ENCODE assay signal across 1 cellular context in the genomic region with DNA sequence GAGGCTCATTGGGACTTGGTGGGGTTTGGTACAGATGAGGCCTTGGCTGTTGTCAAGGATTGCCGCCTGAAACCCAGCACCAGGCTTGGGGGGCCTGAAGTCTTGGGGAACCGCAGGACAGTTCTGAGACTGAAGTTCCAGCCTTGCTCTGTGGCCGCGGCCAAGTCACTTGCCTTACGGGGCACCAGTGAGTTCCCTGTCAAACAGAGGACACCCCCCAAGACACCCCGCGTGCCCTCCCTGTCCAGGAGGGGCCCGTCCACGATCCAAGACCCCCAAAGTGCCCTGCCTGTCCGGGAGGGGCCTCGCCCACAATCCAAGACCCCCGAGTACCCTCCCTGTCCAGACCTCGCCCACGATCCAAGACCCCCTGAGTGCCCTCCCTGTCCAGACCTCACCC.
TF ChIP-seq lines count a peak whose summit lies in the region.

No MANE protein-coding gene starts in this region.

TF ChIP-seq in liver, 16 proteins besides CTCF, POLR2A, EP300 and RAD21:
- TF ChIP-seq NR2F2 (IDR thresholded peaks at IDR 0.05): no peak
- TF ChIP-seq, protein P1, sequence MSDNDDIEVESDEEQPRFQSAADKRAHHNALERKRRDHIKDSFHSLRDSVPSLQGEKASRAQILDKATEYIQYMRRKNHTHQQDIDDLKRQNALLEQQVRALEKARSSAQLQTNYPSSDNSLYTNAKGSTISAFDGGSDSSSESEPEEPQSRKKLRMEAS (IDR thresholded peaks at IDR 0.05): no peak
- TF ChIP-seq TAF1 (conservative IDR thresholded peaks at IDR 0.05): no peak
- TF ChIP-seq, protein P2, sequence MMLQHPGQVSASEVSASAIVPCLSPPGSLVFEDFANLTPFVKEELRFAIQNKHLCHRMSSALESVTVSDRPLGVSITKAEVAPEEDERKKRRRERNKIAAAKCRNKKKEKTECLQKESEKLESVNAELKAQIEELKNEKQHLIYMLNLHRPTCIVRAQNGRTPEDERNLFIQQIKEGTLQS (IDR thresholded peaks at IDR 0.05): no peak
- no peak for TF ChIP-seq SP1 (IDR thresholded peaks at IDR 0.05)
- TF ChIP-seq ZBTB33 (IDR thresholded peaks at IDR 0.05): no peak
- no peak for TF ChIP-seq FOXA2 (IDR thresholded peaks at IDR 0.05)
- no peak for TF ChIP-seq EGR1 (IDR thresholded peaks at IDR 0.05; ENCODE audit: low read depth in 2 of 2)
- TF ChIP-seq FOXA1 (IDR thresholded peaks at IDR 0.05): no peak
- TF ChIP-seq HNF4G (IDR thresholded peaks at IDR 0.05): no peak
- no peak for TF ChIP-seq YY1 (IDR thresholded peaks at IDR 0.05)
- TF ChIP-seq, protein P3, sequence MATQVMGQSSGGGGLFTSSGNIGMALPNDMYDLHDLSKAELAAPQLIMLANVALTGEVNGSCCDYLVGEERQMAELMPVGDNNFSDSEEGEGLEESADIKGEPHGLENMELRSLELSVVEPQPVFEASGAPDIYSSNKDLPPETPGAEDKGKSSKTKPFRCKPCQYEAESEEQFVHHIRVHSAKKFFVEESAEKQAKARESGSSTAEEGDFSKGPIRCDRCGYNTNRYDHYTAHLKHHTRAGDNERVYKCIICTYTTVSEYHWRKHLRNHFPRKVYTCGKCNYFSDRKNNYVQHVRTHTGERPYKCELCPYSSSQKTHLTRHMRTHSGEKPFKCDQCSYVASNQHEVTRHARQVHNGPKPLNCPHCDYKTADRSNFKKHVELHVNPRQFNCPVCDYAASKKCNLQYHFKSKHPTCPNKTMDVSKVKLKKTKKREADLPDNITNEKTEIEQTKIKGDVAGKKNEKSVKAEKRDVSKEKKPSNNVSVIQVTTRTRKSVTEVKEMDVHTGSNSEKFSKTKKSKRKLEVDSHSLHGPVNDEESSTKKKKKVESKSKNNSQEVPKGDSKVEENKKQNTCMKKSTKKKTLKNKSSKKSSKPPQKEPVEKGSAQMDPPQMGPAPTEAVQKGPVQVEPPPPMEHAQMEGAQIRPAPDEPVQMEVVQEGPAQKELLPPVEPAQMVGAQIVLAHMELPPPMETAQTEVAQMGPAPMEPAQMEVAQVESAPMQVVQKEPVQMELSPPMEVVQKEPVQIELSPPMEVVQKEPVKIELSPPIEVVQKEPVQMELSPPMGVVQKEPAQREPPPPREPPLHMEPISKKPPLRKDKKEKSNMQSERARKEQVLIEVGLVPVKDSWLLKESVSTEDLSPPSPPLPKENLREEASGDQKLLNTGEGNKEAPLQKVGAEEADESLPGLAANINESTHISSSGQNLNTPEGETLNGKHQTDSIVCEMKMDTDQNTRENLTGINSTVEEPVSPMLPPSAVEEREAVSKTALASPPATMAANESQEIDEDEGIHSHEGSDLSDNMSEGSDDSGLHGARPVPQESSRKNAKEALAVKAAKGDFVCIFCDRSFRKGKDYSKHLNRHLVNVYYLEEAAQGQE (IDR thresholded peaks at IDR 0.05): no peak
- no peak for TF ChIP-seq GABPA (IDR thresholded peaks at IDR 0.05 in 1 of 2, conservative IDR thresholded peaks at IDR 0.05 in 1 of 2)
- no peak for TF ChIP-seq RXRA (IDR thresholded peaks at IDR 0.05)
